Comparison of ENCODE assay signal across 1 cellular context in genomic region chr7:44044315-44045225, GRCh38.
TF ChIP-seq lines count a peak whose summit lies in the region.

Gene DBNL, plus strand, starts transcription at chr7:44044702. Its CDS starts 36 bp downstream, at chr7:44044738.

TF ChIP-seq in GM12878, 131 proteins besides CTCF, POLR2A, EP300 and RAD21 (continued from another document and continues in another):
- TF ChIP-seq CREB1 (IDR thresholded peaks at IDR 0.05; ENCODE audit: low read depth) (peak; percentile 70), DPF2 (IDR thresholded peaks at IDR 0.05) (peak; percentile 18; the same call in 1 of the 2 replicates), BCL3 (IDR thresholded peaks at IDR 0.05; ENCODE audit: borderline replicate concordance, insufficient read depth, low read depth, low read length, poor library complexity, severe bottlenecking) (no peak), YBX1 (IDR thresholded peaks at IDR 0.05) (no peak), NR2C2 (IDR thresholded peaks at IDR 0.05; ENCODE audit: borderline replicate concordance, control insufficient read depth, insufficient read length, low read depth) (no peak), SRF (IDR thresholded peaks at IDR 0.05; ENCODE audit: low read depth in 2 of 2, low read length in 2 of 2) (no peak), CEBPZ (IDR thresholded peaks at IDR 0.05; ENCODE audit: low read depth, low read length) (no peak), FOS (IDR thresholded peaks at IDR 0.05; ENCODE audit: borderline replicate concordance, extremely low read depth, insufficient read length) (no peak), ETV6 (conservative IDR thresholded peaks at IDR 0.05 in 1 of 2, IDR thresholded peaks at IDR 0.05 in 1 of 2; ENCODE audit: borderline replicate concordance in 1 of 2, low read depth in 1 of 2) (peak in 1 of 2 experiments; percentile 81; a peak in 2 of 4 replicates), KLF5 (IDR thresholded peaks at IDR 0.05; ENCODE audit: partially characterized antibody) (no peak), ZBTB11 (CRISPR knock-in tag; IDR thresholded peaks at IDR 0.05) (peak; percentile 71), CHD4 (IDR thresholded peaks at IDR 0.05) (no peak), SREBF1 (IDR thresholded peaks at IDR 0.05; ENCODE audit: low read length) (no peak), RELA (IDR thresholded peaks at IDR 0.05; ENCODE audit: borderline replicate concordance, partially characterized antibody) (no peak), ZBED1 (IDR thresholded peaks at IDR 0.05; ENCODE audit: borderline replicate concordance) (no peak), REST (IDR thresholded peaks at IDR 0.05; ENCODE audit: low read depth, low read length) (no peak), SMARCA5 (IDR thresholded peaks at IDR 0.05) (no peak), TCF7 (IDR thresholded peaks at IDR 0.05; ENCODE audit: borderline replicate concordance) (no peak), MEF2A (IDR thresholded peaks at IDR 0.05; ENCODE audit: insufficient read depth, low read depth, low read length) (no peak), BMI1 (IDR thresholded peaks at IDR 0.05; ENCODE audit: borderline replicate concordance) (no peak), POLR2AphosphoS5 (IDR thresholded peaks at IDR 0.05; ENCODE audit: low read length) (peak; percentile 89), RAD51 (IDR thresholded peaks at IDR 0.05) (no peak), BCL11A (IDR thresholded peaks at IDR 0.05; ENCODE audit: low read depth, low read length) (no peak), ZNF274 (IDR thresholded peaks at IDR 0.05; ENCODE audit: insufficient read depth, insufficient read length) (no peak), YY1 (IDR thresholded peaks at IDR 0.05; ENCODE audit: low read depth, low read length) (peak; percentile 88), E2F4 (IDR thresholded peaks at IDR 0.05; ENCODE audit: low read depth, low read length) (no peak), NFIC (IDR thresholded peaks at IDR 0.05; ENCODE audit: low read depth, low read length) (no peak), IKZF2 (IDR thresholded peaks at IDR 0.05) (peak in 1 of 2 experiments; percentile 9; a peak in 1 of 4 replicates), USF1 (IDR thresholded peaks at IDR 0.05; ENCODE audit: borderline replicate concordance, extremely low read length, insufficient read depth, low read depth, low read length) (no peak), CEBPB (IDR thresholded peaks at IDR 0.05; ENCODE audit: borderline replicate concordance in 1 of 2, low read depth in 2 of 2, low read length in 2 of 2) (no peak), GABPA (IDR thresholded peaks at IDR 0.05; ENCODE audit: low read depth) (peak; percentile 95), EED (IDR thresholded peaks at IDR 0.05; ENCODE audit: low read depth) (no peak), CBX5 (IDR thresholded peaks at IDR 0.05; ENCODE audit: low read depth) (no peak), TAF1 (IDR thresholded peaks at IDR 0.05; ENCODE audit: borderline replicate concordance, low read depth, low read length) (peak; percentile 79; the same call in 1 of the 2 replicates), PKNOX1 (IDR thresholded peaks at IDR 0.05) (peak; percentile 85), RBBP5 (conservative IDR thresholded peaks at IDR 0.05) (no peak), HDGF (IDR thresholded peaks at IDR 0.05) (0 out of 2 replicates have a peak, but pooled peaks have one; percentile 63), TCF3 (IDR thresholded peaks at IDR 0.05; ENCODE audit: borderline replicate concordance, insufficient read depth, low read depth, low read length) (peak; percentile 82), ZNF592 (IDR thresholded peaks at IDR 0.05) (no peak), IKZF1 (conservative IDR thresholded peaks at IDR 0.05) (peak; percentile 32), NR2F1 (conservative IDR thresholded peaks at IDR 0.05) (0 out of 2 replicates have a peak, but pooled peaks have one; percentile 51), HCFC1 (IDR thresholded peaks at IDR 0.05; ENCODE audit: low read length) (peak; percentile 49; the same call in 1 of the 2 replicates), ZNF217 (IDR thresholded peaks at IDR 0.05) (no peak), HDAC6 (IDR thresholded peaks at IDR 0.05; ENCODE audit: unreplicated experiment) (no peak), SIX5 (IDR thresholded peaks at IDR 0.05; ENCODE audit: low read depth, low read length, severe bottlenecking) (no peak), BRCA1 (IDR thresholded peaks at IDR 0.05; ENCODE audit: low read depth, low read length) (no peak), NFYA (IDR thresholded peaks at IDR 0.05; ENCODE audit: borderline replicate concordance, low read depth, low read length) (no peak), NFXL1 (IDR thresholded peaks at IDR 0.05; ENCODE audit: borderline replicate concordance) (no peak)
